ENCODE assay signal across 1 cellular context in genomic region chr1:179293340-179294327, GRCh38.
TF ChIP-seq lines count a peak whose summit lies in the region.

SOAT1 (plus strand) TSS chr1:179293797; CDS start chr1:179302685, 8,888 bp downstream.

TF ChIP-seq in HepG2, 621 proteins besides CTCF, POLR2A, EP300 and RAD21 (continued from another document and continues in another):
- TF ChIP-seq KMT2A (CRISPR knock-in tag; IDR thresholded peaks at IDR 0.05) (peak; percentile 91), ZNF263 (CRISPR knock-in tag; IDR thresholded peaks at IDR 0.05) (peak; percentile 93), ZNF605 (CRISPR knock-in tag; IDR thresholded peaks at IDR 0.05) (peak; percentile 84), CHD2 (IDR thresholded peaks at IDR 0.05; ENCODE audit: low read depth, low read length) (no peak), TSC22D2 (CRISPR knock-in tag; IDR thresholded peaks at IDR 0.05; ENCODE audit: borderline replicate concordance) (no peak; the same call in 1 of the 2 replicates), ZNF619 (CRISPR knock-in tag; IDR thresholded peaks at IDR 0.05) (0 out of 2 replicates have a peak, but pooled peaks have one; percentile 72), PBX2 (CRISPR knock-in tag; IDR thresholded peaks at IDR 0.05) (no peak), KLF12 (CRISPR knock-in tag; IDR thresholded peaks at IDR 0.05; ENCODE audit: borderline replicate concordance) (peak; percentile 78; the same call in 1 of the 2 replicates), FOXP4 (CRISPR knock-in tag; IDR thresholded peaks at IDR 0.05) (no peak), ZNF558 (CRISPR knock-in tag; IDR thresholded peaks at IDR 0.05; ENCODE audit: borderline replicate concordance) (peak; percentile 88; the same call in 1 of the 2 replicates), PHF8 (CRISPR knock-in tag; IDR thresholded peaks at IDR 0.05) (peak; percentile 97), E2F5 (CRISPR knock-in tag; conservative IDR thresholded peaks at IDR 0.05) (no peak), MIER3 (CRISPR knock-in tag; IDR thresholded peaks at IDR 0.05; ENCODE audit: borderline replicate concordance) (0 out of 2 replicates have a peak, but pooled peaks have one; percentile 14), SAFB2 (CRISPR knock-in tag; IDR thresholded peaks at IDR 0.05; ENCODE audit: borderline replicate concordance, low read depth) (no peak), KLF16 (CRISPR knock-in tag; IDR thresholded peaks at IDR 0.05) (peak in 1 of 2 experiments; percentile 90; a peak in 1 of 4 replicates), TBX3 (IDR thresholded peaks at IDR 0.05; ENCODE audit: borderline replicate concordance) (no peak), ZFP82 (CRISPR knock-in tag; IDR thresholded peaks at IDR 0.05; ENCODE audit: borderline replicate concordance) (peak; percentile 59; the same call in 1 of the 2 replicates), YEATS4 (CRISPR knock-in tag; IDR thresholded peaks at IDR 0.05; ENCODE audit: borderline replicate concordance) (peak; percentile 51), ZNF225 (CRISPR knock-in tag; IDR thresholded peaks at IDR 0.05) (peak; percentile 81; the same call in 1 of the 2 replicates), ARNT (IDR thresholded peaks at IDR 0.05) (no peak), SIX1 (CRISPR knock-in tag; IDR thresholded peaks at IDR 0.05; ENCODE audit: borderline replicate concordance) (no peak), PAF1 (CRISPR knock-in tag; IDR thresholded peaks at IDR 0.05) (no peak), ZFX (CRISPR knock-in tag; IDR thresholded peaks at IDR 0.05; ENCODE audit: low read depth) (peak; percentile 97), ZNF615 (CRISPR knock-in tag; IDR thresholded peaks at IDR 0.05; ENCODE audit: borderline replicate concordance) (no peak), ZXDC (CRISPR knock-in tag; IDR thresholded peaks at IDR 0.05) (peak; percentile 87; the same call in 1 of the 2 replicates), ZNF75D (CRISPR knock-in tag; IDR thresholded peaks at IDR 0.05; ENCODE audit: borderline replicate concordance) (no peak), KDM5A (IDR thresholded peaks at IDR 0.05; ENCODE audit: borderline replicate concordance, low read length) (no peak), JUN (CRISPR knock-in tag; IDR thresholded peaks at IDR 0.05) (0 out of 2 replicates have a peak, but pooled peaks have one; percentile 26), GLI4 (CRISPR knock-in tag; IDR thresholded peaks at IDR 0.05; ENCODE audit: borderline replicate concordance) (no peak), ISX (CRISPR knock-in tag; conservative IDR thresholded peaks at IDR 0.05) (no peak), SP1 (IDR thresholded peaks at IDR 0.05) (no peak), SP1 (CRISPR knock-in tag; IDR thresholded peaks at IDR 0.05) (peak; percentile 87), GRHL1 (CRISPR knock-in tag; conservative IDR thresholded peaks at IDR 0.05) (no peak), ZFYVE20 (CRISPR knock-in tag; IDR thresholded peaks at IDR 0.05; ENCODE audit: borderline replicate concordance, low read depth) (no peak), ZNF839 (CRISPR knock-in tag; IDR thresholded peaks at IDR 0.05; ENCODE audit: borderline replicate concordance) (no peak), GABPB1 (CRISPR knock-in tag; IDR thresholded peaks at IDR 0.05) (peak; percentile 79), TEAD3 (CRISPR knock-in tag; optimal IDR thresholded peaks at IDR 0.05; ENCODE audit: borderline replicate concordance) (no peak)
- TF ChIP-seq, protein P1, sequence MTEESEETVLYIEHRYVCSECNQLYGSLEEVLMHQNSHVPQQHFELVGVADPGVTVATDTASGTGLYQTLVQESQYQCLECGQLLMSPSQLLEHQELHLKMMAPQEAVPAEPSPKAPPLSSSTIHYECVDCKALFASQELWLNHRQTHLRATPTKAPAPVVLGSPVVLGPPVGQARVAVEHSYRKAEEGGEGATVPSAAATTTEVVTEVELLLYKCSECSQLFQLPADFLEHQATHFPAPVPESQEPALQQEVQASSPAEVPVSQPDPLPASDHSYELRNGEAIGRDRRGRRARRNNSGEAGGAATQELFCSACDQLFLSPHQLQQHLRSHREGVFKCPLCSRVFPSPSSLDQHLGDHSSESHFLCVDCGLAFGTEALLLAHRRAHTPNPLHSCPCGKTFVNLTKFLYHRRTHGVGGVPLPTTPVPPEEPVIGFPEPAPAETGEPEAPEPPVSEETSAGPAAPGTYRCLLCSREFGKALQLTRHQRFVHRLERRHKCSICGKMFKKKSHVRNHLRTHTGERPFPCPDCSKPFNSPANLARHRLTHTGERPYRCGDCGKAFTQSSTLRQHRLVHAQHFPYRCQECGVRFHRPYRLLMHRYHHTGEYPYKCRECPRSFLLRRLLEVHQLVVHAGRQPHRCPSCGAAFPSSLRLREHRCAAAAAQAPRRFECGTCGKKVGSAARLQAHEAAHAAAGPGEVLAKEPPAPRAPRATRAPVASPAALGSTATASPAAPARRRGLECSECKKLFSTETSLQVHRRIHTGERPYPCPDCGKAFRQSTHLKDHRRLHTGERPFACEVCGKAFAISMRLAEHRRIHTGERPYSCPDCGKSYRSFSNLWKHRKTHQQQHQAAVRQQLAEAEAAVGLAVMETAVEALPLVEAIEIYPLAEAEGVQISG (CRISPR knock-in tag; IDR thresholded peaks at IDR 0.05), result peak; percentile 47; the same call in 1 of the 2 replicates
- TF ChIP-seq, protein P2, sequence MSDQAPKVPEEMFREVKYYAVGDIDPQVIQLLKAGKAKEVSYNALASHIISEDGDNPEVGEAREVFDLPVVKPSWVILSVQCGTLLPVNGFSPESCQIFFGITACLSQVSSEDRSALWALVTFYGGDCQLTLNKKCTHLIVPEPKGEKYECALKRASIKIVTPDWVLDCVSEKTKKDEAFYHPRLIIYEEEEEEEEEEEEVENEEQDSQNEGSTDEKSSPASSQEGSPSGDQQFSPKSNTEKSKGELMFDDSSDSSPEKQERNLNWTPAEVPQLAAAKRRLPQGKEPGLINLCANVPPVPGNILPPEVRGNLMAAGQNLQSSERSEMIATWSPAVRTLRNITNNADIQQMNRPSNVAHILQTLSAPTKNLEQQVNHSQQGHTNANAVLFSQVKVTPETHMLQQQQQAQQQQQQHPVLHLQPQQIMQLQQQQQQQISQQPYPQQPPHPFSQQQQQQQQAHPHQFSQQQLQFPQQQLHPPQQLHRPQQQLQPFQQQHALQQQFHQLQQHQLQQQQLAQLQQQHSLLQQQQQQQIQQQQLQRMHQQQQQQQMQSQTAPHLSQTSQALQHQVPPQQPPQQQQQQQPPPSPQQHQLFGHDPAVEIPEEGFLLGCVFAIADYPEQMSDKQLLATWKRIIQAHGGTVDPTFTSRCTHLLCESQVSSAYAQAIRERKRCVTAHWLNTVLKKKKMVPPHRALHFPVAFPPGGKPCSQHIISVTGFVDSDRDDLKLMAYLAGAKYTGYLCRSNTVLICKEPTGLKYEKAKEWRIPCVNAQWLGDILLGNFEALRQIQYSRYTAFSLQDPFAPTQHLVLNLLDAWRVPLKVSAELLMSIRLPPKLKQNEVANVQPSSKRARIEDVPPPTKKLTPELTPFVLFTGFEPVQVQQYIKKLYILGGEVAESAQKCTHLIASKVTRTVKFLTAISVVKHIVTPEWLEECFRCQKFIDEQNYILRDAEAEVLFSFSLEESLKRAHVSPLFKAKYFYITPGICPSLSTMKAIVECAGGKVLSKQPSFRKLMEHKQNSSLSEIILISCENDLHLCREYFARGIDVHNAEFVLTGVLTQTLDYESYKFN (CRISPR knock-in tag; conservative IDR thresholded peaks at IDR 0.05), result 0 out of 2 replicates have a peak, but pooled peaks have one; percentile 38
- TF ChIP-seq, protein P3, sequence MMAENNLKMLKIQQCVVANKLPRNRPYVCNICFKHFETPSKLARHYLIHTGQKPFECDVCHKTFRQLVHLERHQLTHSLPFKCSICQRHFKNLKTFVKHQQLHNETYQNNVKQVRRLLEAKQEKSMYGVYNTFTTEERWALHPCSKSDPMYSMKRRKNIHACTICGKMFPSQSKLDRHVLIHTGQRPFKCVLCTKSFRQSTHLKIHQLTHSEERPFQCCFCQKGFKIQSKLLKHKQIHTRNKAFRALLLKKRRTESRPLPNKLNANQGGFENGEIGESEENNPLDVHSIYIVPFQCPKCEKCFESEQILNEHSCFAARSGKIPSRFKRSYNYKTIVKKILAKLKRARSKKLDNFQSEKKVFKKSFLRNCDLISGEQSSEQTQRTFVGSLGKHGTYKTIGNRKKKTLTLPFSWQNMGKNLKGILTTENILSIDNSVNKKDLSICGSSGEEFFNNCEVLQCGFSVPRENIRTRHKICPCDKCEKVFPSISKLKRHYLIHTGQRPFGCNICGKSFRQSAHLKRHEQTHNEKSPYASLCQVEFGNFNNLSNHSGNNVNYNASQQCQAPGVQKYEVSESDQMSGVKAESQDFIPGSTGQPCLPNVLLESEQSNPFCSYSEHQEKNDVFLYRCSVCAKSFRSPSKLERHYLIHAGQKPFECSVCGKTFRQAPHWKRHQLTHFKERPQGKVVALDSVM (CRISPR knock-in tag; IDR thresholded peaks at IDR 0.05), result no peak
- TF ChIP-seq, protein P4, sequence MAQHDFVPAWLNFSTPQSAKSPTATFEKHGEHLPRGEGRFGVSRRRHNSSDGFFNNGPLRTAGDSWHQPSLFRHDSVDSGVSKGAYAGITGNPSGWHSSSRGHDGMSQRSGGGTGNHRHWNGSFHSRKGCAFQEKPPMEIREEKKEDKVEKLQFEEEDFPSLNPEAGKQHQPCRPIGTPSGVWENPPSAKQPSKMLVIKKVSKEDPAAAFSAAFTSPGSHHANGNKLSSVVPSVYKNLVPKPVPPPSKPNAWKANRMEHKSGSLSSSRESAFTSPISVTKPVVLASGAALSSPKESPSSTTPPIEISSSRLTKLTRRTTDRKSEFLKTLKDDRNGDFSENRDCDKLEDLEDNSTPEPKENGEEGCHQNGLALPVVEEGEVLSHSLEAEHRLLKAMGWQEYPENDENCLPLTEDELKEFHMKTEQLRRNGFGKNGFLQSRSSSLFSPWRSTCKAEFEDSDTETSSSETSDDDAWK (CRISPR knock-in tag; IDR thresholded peaks at IDR 0.05), result no peak
- TF ChIP-seq, protein P5, sequence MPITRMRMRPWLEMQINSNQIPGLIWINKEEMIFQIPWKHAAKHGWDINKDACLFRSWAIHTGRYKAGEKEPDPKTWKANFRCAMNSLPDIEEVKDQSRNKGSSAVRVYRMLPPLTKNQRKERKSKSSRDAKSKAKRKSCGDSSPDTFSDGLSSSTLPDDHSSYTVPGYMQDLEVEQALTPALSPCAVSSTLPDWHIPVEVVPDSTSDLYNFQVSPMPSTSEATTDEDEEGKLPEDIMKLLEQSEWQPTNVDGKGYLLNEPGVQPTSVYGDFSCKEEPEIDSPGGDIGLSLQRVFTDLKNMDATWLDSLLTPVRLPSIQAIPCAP (CRISPR knock-in tag; IDR thresholded peaks at IDR 0.05; ENCODE audit: low read depth), result peak; percentile 77; the same call in 1 of the 2 replicates
